In genomic region chr11:121755191-121755590, GRCh38 we compare ENCODE assay signal across 19 cellular contexts.
"Had no signal": no experiment of that assay in that cellular context is flagged by ENCODE, and none has a peak within 500 bp of the region (broad histone marks: within the 10 kb centered on the region; RNA-seq: fewer than 3 reads in every experiment).

No MANE protein-coding gene starts in this region.

- H3K4me2 ChIP-seq: smooth muscle cell had no signal

- H3K9me3 Mint-ChIP-seq: dendritic cell treated with granulocyte-macrophage colony-stimulating factor and Interleukin-4, amounts not matched to agents 40 ng/mL and 50 ng/mL, for 4 days; stimulated activated effector memory CD8-positive, alpha-beta T cell treated with anti-CD3 and anti-CD28 coated beads, Interleukin-12 subunit alpha, Interleukin-12 subunit beta, amount 100 ng/mL, for 72 hours had no signal

- H3K36me3 Mint-ChIP-seq: naive thymus-derived CD4-positive, alpha-beta T cell; stimulated activated effector memory CD8-positive, alpha-beta T cell treated with anti-CD3 and anti-CD28 coated beads, Interleukin-12 subunit alpha, Interleukin-12 subunit beta, amount 100 ng/mL, for 72 hours had no signal

- H3K27ac ChIP-seq: suprapubic skin, upper lobe of left lung had no signal

- H3K36me3 ChIP-seq: ovary, suprapubic skin, thyroid gland, upper lobe of left lung, uterus had no signal

- ATAC-seq: left colon; naive thymus-derived CD4-positive, alpha-beta T cell; stimulated activated effector memory CD8-positive, alpha-beta T cell treated with anti-CD3 and anti-CD28 coated beads, Interleukin-12 subunit alpha, Interleukin-12 subunit beta, amount 100 ng/mL, for 72 hours; stimulated activated naive CD8-positive, alpha-beta T cell treated with anti-CD3 and anti-CD28 coated beads, Interleukin-15, Interleukin-2, amounts not matched to agents 100 U/mL and 50 U/mL, for 24 hours had no signal

- DNase-seq: erythroblast; foreskin melanocyte; head of caudate nucleus; hippocampal formation; left colon; naive thymus-derived CD4-positive, alpha-beta T cell; stimulated activated CD4-positive, alpha-beta T cell treated with anti-CD3 and anti-CD28 coated beads, Interleukin-4, amount 100 ng/mL, for 1 hour; stimulated activated CD8-positive, alpha-beta memory T cell treated with anti-CD3 and anti-CD28 coated beads, Interleukin-4, amount 100 ng/mL, for 48 hours; stimulated activated naive CD8-positive, alpha-beta T cell treated with anti-CD3 and anti-CD28 coated beads, Interleukin-15, Interleukin-2, amounts not matched to agents 100 U/mL and 50 U/mL, for 24 hours; upper lobe of left lung had no signal

- H3K27ac Mint-ChIP-seq: dendritic cell treated with granulocyte-macrophage colony-stimulating factor and Interleukin-4, amounts not matched to agents 40 ng/mL and 50 ng/mL, for 4 days; stimulated activated effector memory CD8-positive, alpha-beta T cell treated with anti-CD3 and anti-CD28 coated beads, Interleukin-12 subunit alpha, Interleukin-12 subunit beta, amount 100 ng/mL, for 72 hours had no signal

- H3K4me3 ChIP-seq: ovary, smooth muscle cell, suprapubic skin, thyroid gland, upper lobe of left lung, uterus had no signal

- H3K4me1 Mint-ChIP-seq: naive thymus-derived CD4-positive, alpha-beta T cell; stimulated activated effector memory CD8-positive, alpha-beta T cell treated with anti-CD3 and anti-CD28 coated beads, Interleukin-12 subunit alpha, Interleukin-12 subunit beta, amount 100 ng/mL, for 72 hours had no signal

- FAIRE-seq: colon, endothelial cell of umbilical vein had no signal

- H3K27me3 Mint-ChIP-seq: dendritic cell treated with granulocyte-macrophage colony-stimulating factor and Interleukin-4, amounts not matched to agents 40 ng/mL and 50 ng/mL, for 4 days had no signal

- H3K4me1 ChIP-seq: suprapubic skin, upper lobe of left lung, uterus had no signal

- H3K27me3 ChIP-seq: ovary, suprapubic skin, thyroid gland, upper lobe of left lung, uterus had no signal

- H3K4me3 Mint-ChIP-seq: dendritic cell treated with granulocyte-macrophage colony-stimulating factor and Interleukin-4, amounts not matched to agents 40 ng/mL and 50 ng/mL, for 4 days; naive thymus-derived CD4-positive, alpha-beta T cell; stimulated activated effector memory CD8-positive, alpha-beta T cell treated with anti-CD3 and anti-CD28 coated beads, Interleukin-12 subunit alpha, Interleukin-12 subunit beta, amount 100 ng/mL, for 72 hours had no signal

- H3K9me3 ChIP-seq: ovary, suprapubic skin, thyroid gland, upper lobe of left lung, uterus had no signal
